In genomic region chr15:51223771-51224229, GRCh38 we compare ENCODE assay signal across 11 cellular contexts.
DNase-seq lines count a peak whose midpoint lies in the region; TF ChIP-seq lines count a peak whose summit lies in the region.
"Had no signal": no experiment of that assay in that cellular context is flagged by ENCODE, and none has a peak within 500 bp of the region (broad histone marks: within the 10 kb centered on the region; RNA-seq: fewer than 3 reads in every experiment).

No MANE protein-coding gene starts in this region.

- peaks cover 15% of the 10 kb centered on the region for H3K4me1 Mint-ChIP-seq in nephron progenitor cell
- H3K4me1 Mint-ChIP-seq: central memory CD8-positive, alpha-beta T cell had no signal

- no peak overlapping the region for H3K4me3 Mint-ChIP-seq in nephron progenitor cell
- H3K4me3 Mint-ChIP-seq: central memory CD8-positive, alpha-beta T cell had no signal

- no peak for TF ChIP-seq CTCF in choroid plexus epithelial cell (conservative IDR thresholded peaks at IDR 0.05; ENCODE audit: low read depth, low read length)
- TF ChIP-seq CTCF in nephron progenitor cell (IDR thresholded peaks at IDR 0.05): no peak

- no peak overlapping the region for H3K27ac Mint-ChIP-seq in nephron progenitor cell

- H3K27me3 Mint-ChIP-seq in nephron progenitor cell (ENCODE audit: low read depth, poor library complexity): no peaks in the 10 kb centered on the region

- H3K36me3 Mint-ChIP-seq in nephron progenitor cell (ENCODE audit: low read depth): no peaks in the 10 kb centered on the region

- no peak overlapping the region for H3K4me3 ChIP-seq in choroid plexus epithelial cell (ENCODE audit: low read depth, low read length)
- H3K4me3 ChIP-seq: skin epidermis had no signal

- DNase-seq in ELR (ENCODE audit: low read depth) (peak; percentile 74), NCI-H2029 treated with DMSO at 0.1 percent for 48 hours (lab: John Stamatoyannopoulos, UW) (peak; percentile 5), choroid plexus epithelial cell (ENCODE audit: low read depth) (peak; percentile 55), putamen (ENCODE audit: low spot score) (peak; percentile 24), DMS 273 (lab: John Stamatoyannopoulos, UW; ENCODE audit: unreplicated experiment) (no peak), NCI-H345 (lab: John Stamatoyannopoulos, UW) (no peak), nephron progenitor cell (no peak)
- DNase-seq in stimulated activated CD4-positive, alpha-beta T cell treated with anti-CD3 and anti-CD28 coated beads, Interleukin-2, amount 100 ng/mL, for 48 hours: no peak
- DNase-seq: kidney glomerular epithelial cell had no signal

- no peaks in the 10 kb centered on the region for H3K9me3 Mint-ChIP-seq in nephron progenitor cell
- H3K9me3 Mint-ChIP-seq: central memory CD8-positive, alpha-beta T cell had no signal

Comparison
In these comparisons a context has a peak if more than half of its experiments do, and no peak if none do; other contexts are left out.
1. DNase-seq: peak in ELR (single experiment), NCI-H2029 treated with DMSO at 0.1 percent for 48 hours (single experiment), choroid plexus epithelial cell (single experiment) and putamen (single experiment); none in DMS 273 (single experiment), NCI-H345 (single experiment), stimulated activated CD4-positive, alpha-beta T cell treated with anti-CD3 and anti-CD28 coated beads, Interleukin-2, amount 100 ng/mL, for 48 hours (0 of 2) and nephron progenitor cell (single experiment).